Comparison of ENCODE assay signal across 20 cellular contexts in genomic region chrX:2226906-2227656, GRCh38.
DNase-seq lines count a peak whose midpoint lies in the region; ATAC-seq, FAIRE-seq and TF ChIP-seq lines count a peak whose summit lies in the region.
"Had no signal": no experiment of that assay in that cellular context is flagged by ENCODE, and none has a peak within 500 bp of the region (broad histone marks: within the 10 kb centered on the region; RNA-seq: fewer than 3 reads in every experiment).

No MANE protein-coding gene starts in this region.

- no peaks in the 10 kb centered on the region for H3K9me3 ChIP-seq in effector memory CD4-positive, alpha-beta T cell (ENCODE audit: control insufficient read depth, low read length)

- H3K4me1 ChIP-seq in effector memory CD4-positive, alpha-beta T cell (ENCODE audit: control insufficient read depth, insufficient read depth, low read length, poor library complexity, severe bottlenecking): no peaks in the 10 kb centered on the region

- H3K36me3 ChIP-seq in effector memory CD4-positive, alpha-beta T cell (ENCODE audit: control insufficient read depth, insufficient read depth, low read length): peaks cover 4% of the 10 kb centered on the region

- H3K27me3 Mint-ChIP-seq in Calu3 (ENCODE audit: unreplicated experiment) (no peaks in the 10 kb centered on the region), memory B cell (no peaks in the 10 kb centered on the region), progenitor cell of endocrine pancreas (no peaks in the 10 kb centered on the region)
- H3K27me3 Mint-ChIP-seq in activated T-helper 1 cell treated with anti-CD3 and anti-CD28 coated beads, Interleukin-12 subunit alpha, Interleukin-12 subunit beta, Interleukin-2, Interleukin-4 antibody, amounts not matched to agents 30 ng/mL and 10 ng/mL and 1 ng/mL, durations not matched to agents 14 hours and 24 hours and 36 hours (ENCODE audit: insufficient read depth): no peaks in the 10 kb centered on the region

- BruUV-seq in Calu3 (replicated peaks; lab: Mats Ljungman, UMichigan): no TSS peak

- peaks cover 5% of the 10 kb centered on the region for H3K36me3 Mint-ChIP-seq in Calu3 (ENCODE audit: insufficient read depth, unreplicated experiment)
- H3K36me3 Mint-ChIP-seq in activated T-helper 1 cell treated with anti-CD3 and anti-CD28 coated beads, Interleukin-12 subunit alpha, Interleukin-12 subunit beta, Interleukin-2, Interleukin-4 antibody, amounts not matched to agents 30 ng/mL and 10 ng/mL and 1 ng/mL, durations not matched to agents 14 hours and 24 hours and 36 hours (ENCODE audit: low read depth): peaks cover 35% of the 10 kb centered on the region
- H3K36me3 Mint-ChIP-seq in memory B cell: peaks cover 63% of the 10 kb centered on the region
- H3K36me3 Mint-ChIP-seq in progenitor cell of endocrine pancreas (ENCODE audit: insufficient read depth): peaks cover 50% of the 10 kb centered on the region

- H3K9me3 Mint-ChIP-seq in Calu3 (ENCODE audit: low read depth, unreplicated experiment) (peaks cover 29% of the 10 kb centered on the region), memory B cell (peaks cover 27% of the 10 kb centered on the region), progenitor cell of endocrine pancreas (ENCODE audit: low read depth) (peaks cover 22% of the 10 kb centered on the region)
- H3K9me3 Mint-ChIP-seq in activated T-helper 1 cell treated with anti-CD3 and anti-CD28 coated beads, Interleukin-12 subunit alpha, Interleukin-12 subunit beta, Interleukin-2, Interleukin-4 antibody, amounts not matched to agents 30 ng/mL and 10 ng/mL and 1 ng/mL, durations not matched to agents 14 hours and 24 hours and 36 hours: peaks cover 74% of the 10 kb centered on the region

- CTCF ChIA-PET in Calu3 (lab: Charles Lee): no interaction called here

- no peaks in the 10 kb centered on the region for H3K27me3 ChIP-seq in effector memory CD4-positive, alpha-beta T cell (replicated peaks; ENCODE audit: control insufficient read depth, insufficient read depth, low read length, poor library complexity, severe bottlenecking)

- H3K27ac Mint-ChIP-seq in Calu3 (ENCODE audit: unreplicated experiment): peak overlapping the region; percentile 66
- H3K27ac Mint-ChIP-seq in activated T-helper 1 cell treated with anti-CD3 and anti-CD28 coated beads, Interleukin-12 subunit alpha, Interleukin-12 subunit beta, Interleukin-2, Interleukin-4 antibody, amounts not matched to agents 30 ng/mL and 10 ng/mL and 1 ng/mL, durations not matched to agents 14 hours and 24 hours and 36 hours: peak overlapping the region; percentile 55
- H3K27ac Mint-ChIP-seq in memory B cell: peak overlapping the region; percentile 90
- H3K27ac Mint-ChIP-seq in progenitor cell of endocrine pancreas: peak overlapping the region; percentile 30
- H3K27ac Mint-ChIP-seq: CD8-positive, alpha-beta T cell had no signal

- ATAC-seq in memory B cell (ENCODE audit: low read depth): no peak
- ATAC-seq: CD8-positive, alpha-beta T cell; PC-3 had no signal

- intact Hi-C loops in Calu3 (cut with micrococcal nuclease; ENCODE audit: unreplicated experiment): no loop called here
- intact Hi-C loops in activated T-helper 1 cell treated with anti-CD3 and anti-CD28 coated beads, Interleukin-12 subunit alpha, Interleukin-12 subunit beta, Interleukin-2, Interleukin-4 antibody, amounts not matched to agents 30 ng/mL and 10 ng/mL and 1 ng/mL, durations not matched to agents 14 hours and 24 hours and 36 hours (cut with micrococcal nuclease): no loop called here

- DNase-seq in Calu3: no peak
- DNase-seq in activated T-helper 1 cell treated with anti-CD3 and anti-CD28 coated beads, Interleukin-12 subunit alpha, Interleukin-12 subunit beta, Interleukin-2, Interleukin-4 antibody, amounts not matched to agents 30 ng/mL and 10 ng/mL and 1 ng/mL, durations not matched to agents 14 hours and 24 hours and 36 hours (ENCODE audit: low spot score): no peak
- no peak for DNase-seq in memory B cell (ENCODE audit: low spot score in 2 of 2)
- no peak for DNase-seq in progenitor cell of endocrine pancreas (ENCODE audit: low spot score, unreplicated experiment)
- no peak for DNase-seq in effector memory CD4-positive, alpha-beta T cell
- DNase-seq in Ammon's horn (ENCODE audit: low spot score): no peak
- DNase-seq in urothelium cell line (ENCODE audit: low spot score): no peak
- DNase-seq: ACHN; AML-193; CD8-positive, alpha-beta T cell; DMS79 treated with DMSO at 0.1 percent for 48 hours; HCEC 1CT; NCI-H1417; NCI-H2029; NCI-H510A treated with DMSO at 0.1 percent for 48 hours; NCI-H82; PC-3 had no signal

- H3K4me3 Mint-ChIP-seq in Calu3 (ENCODE audit: low read depth, unreplicated experiment): no peak overlapping the region
- no peak overlapping the region for H3K4me3 Mint-ChIP-seq in activated T-helper 1 cell treated with anti-CD3 and anti-CD28 coated beads, Interleukin-12 subunit alpha, Interleukin-12 subunit beta, Interleukin-2, Interleukin-4 antibody, amounts not matched to agents 30 ng/mL and 10 ng/mL and 1 ng/mL, durations not matched to agents 14 hours and 24 hours and 36 hours
- no peak overlapping the region for H3K4me3 Mint-ChIP-seq in memory B cell
- H3K4me3 Mint-ChIP-seq in progenitor cell of endocrine pancreas (ENCODE audit: low read depth): no peak overlapping the region
- H3K4me3 Mint-ChIP-seq: CD8-positive, alpha-beta T cell had no signal

- H3K27ac ChIP-seq in effector memory CD4-positive, alpha-beta T cell (ENCODE audit: insufficient read depth, low read length, poor library complexity, severe bottlenecking): no peak overlapping the region
- H3K27ac ChIP-seq: HL-60, RWPE1 had no signal

- H3K4me1 Mint-ChIP-seq in Calu3 (ENCODE audit: low read depth, unreplicated experiment) (no peaks in the 10 kb centered on the region), memory B cell (peaks cover 21% of the 10 kb centered on the region), progenitor cell of endocrine pancreas (ENCODE audit: low read depth) (no peaks in the 10 kb centered on the region)
- H3K4me1 Mint-ChIP-seq in activated T-helper 1 cell treated with anti-CD3 and anti-CD28 coated beads, Interleukin-12 subunit alpha, Interleukin-12 subunit beta, Interleukin-2, Interleukin-4 antibody, amounts not matched to agents 30 ng/mL and 10 ng/mL and 1 ng/mL, durations not matched to agents 14 hours and 24 hours and 36 hours (ENCODE audit: low read depth): no peaks in the 10 kb centered on the region

- no peak for FAIRE-seq in urothelium cell line (lab: Jason Lieb, UNC)
- FAIRE-seq: HTR-8/SVneo had no signal

- TF ChIP-seq CTCF in Calu3 (IDR thresholded peaks at IDR 0.05; ENCODE audit: unreplicated experiment) (no peak), progenitor cell of endocrine pancreas (IDR thresholded peaks at IDR 0.05; ENCODE audit: unreplicated experiment) (no peak)

- no peak overlapping the region for H3K4me3 ChIP-seq in effector memory CD4-positive, alpha-beta T cell (ENCODE audit: insufficient read depth, low read depth, low read length, poor library complexity, severe bottlenecking)

Comparison
In these comparisons a context has a peak if more than half of its experiments do, and no peak if none do; other contexts are left out.
1. H3K27ac Mint-ChIP-seq: peak in every context shown above with its lines; median percentile 90 in memory B cell; 66 in Calu3; 55 in activated T-helper 1 cell treated with anti-CD3 and anti-CD28 coated beads, Interleukin-12 subunit alpha, Interleukin-12 subunit beta, Interleukin-2, Interleukin-4 antibody, amounts not matched to agents 30 ng/mL and 10 ng/mL and 1 ng/mL, durations not matched to agents 14 hours and 24 hours and 36 hours; 30 in progenitor cell of endocrine pancreas.